In genomic region chr20:21235713-21236445, GRCh38 we compare ENCODE assay signal across 8 cellular contexts.
A peak's percentile ranks its signal among the peaks of the same experiment; 100 is the strongest.
DNase-seq lines count a peak whose midpoint lies in the region; ATAC-seq and TF ChIP-seq lines count a peak whose summit lies in the region.

No MANE protein-coding gene starts in this region.

- H3K27me3 ChIP-seq in SU-DHL-6 (ENCODE audit: low read length): no peaks in the 10 kb centered on the region
- no peaks in the 10 kb centered on the region for H3K27me3 ChIP-seq in cardiac muscle cell
- no peaks in the 10 kb centered on the region for H3K27me3 ChIP-seq in psoas muscle (ENCODE audit: insufficient read depth in 3 of 3, low read length in 2 of 3)

- H3K9me2 ChIP-seq in SU-DHL-6 (replicated peaks; ENCODE audit: insufficient read depth, low read length): no peaks in the 10 kb centered on the region

- intact Hi-C loops in psoas muscle (cut with DNase I) (loop anchor here (1.0 to 10.0 kb wide), 5 partner anchors 139 to 374 kb away; partner anchors contain the start of gene NKX2-4 (in 1 of the 2)), posterior vena cava (cut with DNase I) (loop anchor here (5.0 to 10.0 kb wide), 3 partner anchors 266 to 281 kb away; no protein-coding TSS in a partner anchor)

- ATAC-seq in GM19324 (IDR thresholded peaks at IDR 0.05; ENCODE audit: low FRiP score, unreplicated experiment) (peak; percentile 55), psoas muscle (peak; percentile 68 to 90 (median 86))

- no peak overlapping the region for H2AFZ ChIP-seq in SU-DHL-6 (ENCODE audit: low read depth, low read length, severe bottlenecking)

- H3K9ac ChIP-seq in SU-DHL-6 (ENCODE audit: low read length): no peak overlapping the region

- no peaks in the 10 kb centered on the region for H4K20me1 ChIP-seq in SU-DHL-6 (ENCODE audit: low read depth, low read length)

- H3K4me3 ChIP-seq in SU-DHL-6 (ENCODE audit: insufficient read depth, low read length, poor library complexity, severe bottlenecking): no peak overlapping the region
- no peak overlapping the region for H3K4me3 ChIP-seq in cardiac muscle cell
- H3K4me3 ChIP-seq in psoas muscle: no peak overlapping the region

- H3K36me3 ChIP-seq in SU-DHL-6 (ENCODE audit: low read length): no peaks in the 10 kb centered on the region
- no peaks in the 10 kb centered on the region for H3K36me3 ChIP-seq in cardiac muscle cell
- H3K36me3 ChIP-seq in psoas muscle (ENCODE audit: insufficient read depth in 1 of 2, low read depth in 1 of 2): peaks cover 6 to 29% of the 10 kb centered on the region in 2 donors

- H3K27ac ChIP-seq in SU-DHL-6 (ENCODE audit: low read depth, low read length): no peak overlapping the region
- H3K27ac ChIP-seq in cardiac muscle cell: no peak overlapping the region
- no peak overlapping the region for H3K27ac ChIP-seq in psoas muscle

- H3K9me3 ChIP-seq in SU-DHL-6 (ENCODE audit: insufficient read depth, low read length) (no peaks in the 10 kb centered on the region), cardiac muscle cell (ENCODE audit: low read depth) (no peaks in the 10 kb centered on the region), psoas muscle (no peaks in the 10 kb centered on the region)

- H3K79me2 ChIP-seq in SU-DHL-6 (ENCODE audit: insufficient read depth, low read length): no peaks in the 10 kb centered on the region

- H3F3A ChIP-seq in SU-DHL-6 (ENCODE audit: insufficient read depth): no peaks in the 10 kb centered on the region

- peak; percentile 93 for TF ChIP-seq CTCF in AG09319 (IDR thresholded peaks at IDR 0.05; ENCODE audit: low read depth, low read length)
- TF ChIP-seq CTCF in SU-DHL-6 (IDR thresholded peaks at IDR 0.05; ENCODE audit: insufficient read depth, low read length, poor library complexity, severe bottlenecking): peak; percentile 87
- peak; percentile 78 for TF ChIP-seq CTCF in cardiac muscle cell (IDR thresholded peaks at IDR 0.05; ENCODE audit: low read depth, low read length)
- peak; percentile 60 for TF ChIP-seq CTCF in psoas muscle (IDR thresholded peaks at IDR 0.05)

- H3K4me2 ChIP-seq in SU-DHL-6 (ENCODE audit: low read depth, low read length, poor library complexity, severe bottlenecking): peak overlapping the region; percentile 16

- peak; percentile 37 for DNase-seq in AG09319 (ENCODE audit: extremely low read depth, low read depth)
- DNase-seq in NCI-H1105 (lab: John Stamatoyannopoulos, UW): peak; percentile 68
- peak; percentile 34 for DNase-seq in activated naive CD8-positive, alpha-beta T cell treated with anti-CD3 and anti-CD28 coated beads, Interleukin-2, amount 50 U/mL, for 16 hours (ENCODE audit: low read depth, low spot score)
- DNase-seq in cardiac muscle cell (ENCODE audit: low read depth in 1 of 2, low spot score in 1 of 2): peak; percentile 73 to 79
- peak; percentile 37 to 74 for DNase-seq in psoas muscle
- DNase-seq in posterior vena cava (ENCODE audit: low spot score): no peak

- H3K4me1 ChIP-seq in cardiac muscle cell (ENCODE audit: low read depth): no peaks in the 10 kb centered on the region
- H3K4me1 ChIP-seq in psoas muscle: no peaks in the 10 kb centered on the region

- WGBS in psoas muscle, 3 donors: 11 to 15% (median 13%) methylated on average over 11 of the region's 11 CpGs
